Comparison of ENCODE assay signal across 28 cellular contexts in genomic region chr7:32952876-32953275, GRCh38.
"Had no signal": no experiment of that assay in that cellular context is flagged by ENCODE, and none has a peak within 500 bp of the region (broad histone marks: within the 10 kb centered on the region; RNA-seq: fewer than 3 reads in every experiment).

No MANE protein-coding gene starts in this region.

- H3K36me3 Mint-ChIP-seq: type B pancreatic cell had no signal

- H3K4me3 Mint-ChIP-seq: dendritic cell treated with granulocyte-macrophage colony-stimulating factor and Interleukin-4, amounts not matched to agents 40 ng/mL and 50 ng/mL, for 4 days; mesothelial cell of epicardium; naive B cell; natural killer cell treated with Interleukin-12 subunit alpha and Interleukin-12 subunit beta and Interleukin-15 and Interleukin-18, amount 100 ng/mL, for 72 hours; stimulated activated memory B cell treated with anti-CD40 and anti-IgM and Interleukin-4, amounts not matched to agents 10 μg/mL and 1 μg/mL and 100 μg/mL, for 72 hours; type B pancreatic cell had no signal

- H3K4me3 ChIP-seq: colonic mucosa, esophagus muscularis mucosa, heart right ventricle, left lung, mucosa of descending colon, ovary, psoas muscle, sigmoid colon, testis, tibial artery had no signal

- ATAC-seq: heart right ventricle; left cardiac atrium; left lung; mucosa of descending colon; natural killer cell treated with Interleukin-12 subunit alpha and Interleukin-12 subunit beta and Interleukin-15 and Interleukin-18, amount 100 ng/mL, for 72 hours; psoas muscle; right cardiac atrium; stimulated activated memory B cell treated with anti-CD40 and anti-IgM and Interleukin-4, amounts not matched to agents 10 μg/mL and 1 μg/mL and 100 μg/mL, for 72 hours; stimulated activated naive CD8-positive, alpha-beta T cell treated with anti-CD3 and anti-CD28 coated beads, Interleukin-15, Interleukin-2, amounts not matched to agents 100 U/mL and 50 U/mL, for 24 hours had no signal

- H3K27ac ChIP-seq: colonic mucosa, esophagus muscularis mucosa, heart right ventricle, left lung, ovary, psoas muscle, sigmoid colon, testis, tibial artery had no signal

- H3K27me3 ChIP-seq: colonic mucosa, esophagus muscularis mucosa, ovary, sigmoid colon, testis, tibial artery had no signal

- H3K4me1 ChIP-seq: colonic mucosa, psoas muscle, testis had no signal

- DNase-seq: colonic mucosa; effector CD8-positive, alpha-beta T cell; foreskin melanocyte; glutamatergic neuron; heart right ventricle; hippocampal formation; left cardiac atrium; left lung; mesenchymal stem cell; mucosa of descending colon; naive B cell; nucleus accumbens; ovary; posterior cingulate gyrus; psoas muscle; right cardiac atrium; sigmoid colon; stimulated activated CD4-positive, alpha-beta T cell treated with anti-CD3 and anti-CD28 coated beads, Interleukin-4, amount 100 ng/mL, for 4 hours; stimulated activated naive CD8-positive, alpha-beta T cell treated with anti-CD3 and anti-CD28 coated beads, Interleukin-15, Interleukin-2, amounts not matched to agents 100 U/mL and 50 U/mL, for 24 hours; substantia nigra; testis; tibial artery had no signal

- H3K27ac Mint-ChIP-seq: dendritic cell treated with granulocyte-macrophage colony-stimulating factor and Interleukin-4, amounts not matched to agents 40 ng/mL and 50 ng/mL, for 4 days; mesothelial cell of epicardium; natural killer cell treated with Interleukin-12 subunit alpha and Interleukin-12 subunit beta and Interleukin-15 and Interleukin-18, amount 100 ng/mL, for 72 hours; stimulated activated memory B cell treated with anti-CD40 and anti-IgM and Interleukin-4, amounts not matched to agents 10 μg/mL and 1 μg/mL and 100 μg/mL, for 72 hours; type B pancreatic cell had no signal

- H3K9me3 Mint-ChIP-seq: type B pancreatic cell had no signal

- H3K9me3 ChIP-seq: colonic mucosa, testis had no signal

- H3K27me3 Mint-ChIP-seq: type B pancreatic cell had no signal

- H3K36me3 ChIP-seq: colonic mucosa, esophagus muscularis mucosa, heart right ventricle, left lung, ovary, sigmoid colon, tibial artery had no signal
